8 cellular contexts compared by ENCODE assay signal in the genomic region with DNA sequence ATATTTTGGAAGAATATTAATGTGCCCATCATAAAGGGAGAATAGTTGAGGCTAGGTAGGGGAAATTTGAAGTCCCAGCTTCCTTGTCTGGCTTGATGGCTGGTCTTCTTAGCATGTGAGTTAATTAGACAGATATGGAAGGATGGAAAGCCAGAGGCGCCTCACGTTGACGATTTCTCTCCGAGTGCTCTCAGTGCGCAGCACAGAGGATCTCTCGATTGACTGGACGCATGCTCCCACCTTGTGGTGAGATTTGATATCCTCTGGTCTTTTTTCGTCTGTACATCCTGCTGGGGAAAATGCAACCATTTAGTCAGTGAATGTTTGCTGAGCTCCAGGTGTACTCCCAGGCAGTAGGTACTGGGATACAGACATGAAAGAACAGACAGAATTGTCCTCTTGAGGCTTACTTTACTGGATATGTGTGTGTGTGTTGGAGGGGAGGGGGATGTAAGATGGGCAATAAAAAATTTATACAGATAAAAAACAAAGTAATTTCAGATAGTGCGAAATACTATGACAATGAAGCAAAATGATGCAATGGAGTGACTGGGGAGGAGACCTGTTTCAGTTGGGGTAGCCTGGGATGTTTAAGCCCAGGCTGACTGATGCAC.
DNase-seq lines count a peak whose midpoint lies in the region; ATAC-seq lines count a peak whose summit lies in the region.

No MANE protein-coding gene starts in this region.

- ATAC-seq in HG03064 (IDR thresholded peaks at IDR 0.05; ENCODE audit: low read depth, unreplicated experiment), result peak; percentile 76

- DNase-seq in COLO829 (ENCODE audit: low spot score) (peak; percentile 72), dedifferentiated amniotic fluid mesenchymal stem cell (ENCODE audit: extremely low spot score) (peak; percentile 81), medulla oblongata (ENCODE audit: extremely low spot score) (peak; percentile 85), NCI-H2081 treated with DMSO at 0.1 percent for 48 hours (lab: John Stamatoyannopoulos, UW) (no peak), anterior cingulate cortex (lab: John Stamatoyannopoulos, UW) (no peak)
- peak; percentile 40 for DNase-seq in activated CD4-positive, CD25-positive, alpha-beta regulatory T cell treated with anti-CD3 and anti-CD28 coated beads, Interleukin-2, amount 50 U/mL, for 72 hours
- peak; percentile 16 to 33 for DNase-seq in stimulated activated CD8-positive, alpha-beta memory T cell treated with anti-CD3 and anti-CD28 coated beads, Interleukin-4, amount 100 ng/mL, for 1 hour (ENCODE audit: low read depth in 2 of 2, low spot score in 1 of 2)

Comparison
In these comparisons a context has a peak if more than half of its experiments do, and no peak if none do; other contexts are left out.
1. DNase-seq: peak in COLO829 (single experiment), activated CD4-positive, CD25-positive, alpha-beta regulatory T cell treated with anti-CD3 and anti-CD28 coated beads, Interleukin-2, amount 50 U/mL, for 72 hours (single experiment), dedifferentiated amniotic fluid mesenchymal stem cell (single experiment), medulla oblongata (single experiment) and stimulated activated CD8-positive, alpha-beta memory T cell treated with anti-CD3 and anti-CD28 coated beads, Interleukin-4, amount 100 ng/mL, for 1 hour (2 of 2); none in NCI-H2081 treated with DMSO at 0.1 percent for 48 hours (single experiment) and anterior cingulate cortex (0 of 58).